Comparison of ENCODE assay signal across 8 cellular contexts in genomic region chr1:244836135-244836521, GRCh38. TPM values are rescaled to one million over a fixed set of nuclear protein-coding genes. Genes with fewer than 3 reads are reported as not detected.
DNase-seq lines count a peak whose midpoint lies in the region; ATAC-seq and TF ChIP-seq lines count a peak whose summit lies in the region.

No MANE protein-coding gene starts in this region.

- peak overlapping the region; percentile 96 for H3K4me3 ChIP-seq in NB4 (ENCODE audit: low read depth, low read length)
- peak overlapping the region in 3 of 4 donors; percentile 61 to 78 (median 71) for H3K4me3 ChIP-seq in adrenal gland
- H3K4me3 ChIP-seq in iPS-18c (ENCODE audit: insufficient read depth, low read depth, low read length): peak overlapping the region; percentile 74
- peak overlapping the region; percentile 69 for H3K4me3 ChIP-seq in skeletal muscle cell (ENCODE audit: low read depth, low read length)

- CTCF ChIA-PET in activated naive CD4-positive, alpha-beta T cell treated with anti-CD3 and anti-CD28 coated beads for 36 hours (lab: Charles Lee): interaction anchor here (0.8 to 2.1 kb wide), 7 partner anchors 12 to 206 kb away, joined by 3 to 10 read pairs (median 4); partner anchors contain the start of gene HNRNPU

- peak overlapping the region; percentile 97 for H3K27ac Mint-ChIP-seq in activated naive CD4-positive, alpha-beta T cell treated with anti-CD3 and anti-CD28 coated beads for 36 hours

- H3K27me3 ChIP-seq in adrenal gland: no peaks in the 10 kb centered on the region

- no peaks in the 10 kb centered on the region for H3K9me3 Mint-ChIP-seq in activated naive CD4-positive, alpha-beta T cell treated with anti-CD3 and anti-CD28 coated beads for 36 hours

- WGBS in adrenal gland, 4 donors: 1 to 3% (median 2%) methylated on average over 7 of the region's 7 CpGs

- DNase-seq in activated naive CD4-positive, alpha-beta T cell treated with anti-CD3 and anti-CD28 coated beads for 36 hours: no peak
- DNase-seq in activated naive CD4-positive, alpha-beta T cell treated with Interleukin-2 at 50 U/mL for 16 hours: no peak
- peak; percentile 50 for DNase-seq in NB4 (ENCODE audit: low read depth)
- DNase-seq in adrenal gland: peak in 2 of 7 donors; percentile 21 to 25
- DNase-seq in skeletal muscle cell (ENCODE audit: low read depth): peak; percentile 11
- DNase-seq in T-helper 9 cell: no peak

- H3K4me1 Mint-ChIP-seq in activated naive CD4-positive, alpha-beta T cell treated with anti-CD3 and anti-CD28 coated beads for 36 hours (ENCODE audit: low read depth): peaks cover 40% of the 10 kb centered on the region

- H3K4me3 Mint-ChIP-seq in activated naive CD4-positive, alpha-beta T cell treated with anti-CD3 and anti-CD28 coated beads for 36 hours: peak overlapping the region; percentile 94

- ATAC-seq in HG03457 (IDR thresholded peaks at IDR 0.05; ENCODE audit: unreplicated experiment): no peak

- H3K36me3 ChIP-seq in adrenal gland (replicated peaks in 1 of 2): peaks cover 0 to 2% of the 10 kb centered on the region in 2 donors

- H3K27ac ChIP-seq in adrenal gland: peak overlapping the region; percentile 83 to 100 (median 99)

- TF ChIP-seq CTCF in NB4 (IDR thresholded peaks at IDR 0.05; ENCODE audit: low read depth, low read length) (no peak), adrenal gland (IDR thresholded peaks at IDR 0.05) (no peak)

- H3K9me3 ChIP-seq in adrenal gland (replicated peaks in 1 of 3) (no peaks in the 10 kb centered on the region), iPS-18c (ENCODE audit: control insufficient read depth, insufficient read depth, low read length) (no peaks in the 10 kb centered on the region)

- H3K36me3 Mint-ChIP-seq in activated naive CD4-positive, alpha-beta T cell treated with anti-CD3 and anti-CD28 coated beads for 36 hours (ENCODE audit: low read depth): peaks cover 24% of the 10 kb centered on the region

- H3K4me1 ChIP-seq in adrenal gland (replicated peaks in 1 of 2): peaks cover 23 to 36% of the 10 kb centered on the region in 2 donors

- intact Hi-C loops in activated naive CD4-positive, alpha-beta T cell treated with anti-CD3 and anti-CD28 coated beads for 36 hours (cut with micrococcal nuclease): loop anchor here (5.0 to 10.0 kb wide), 3 partner anchors 1119 to 1581 kb away; partner anchors contain the start of genes CEP170 and SDCCAG8
- intact Hi-C loops in adrenal gland (cut with DNase I): no loop called here

- TF ChIP-seq POLR2A in NB4 (IDR thresholded peaks at IDR 0.05; ENCODE audit: extremely low read depth, insufficient read length) (no peak), adrenal gland (IDR thresholded peaks at IDR 0.05) (peak in 1 of 2 donors; percentile 22)

- H3K27me3 Mint-ChIP-seq in activated naive CD4-positive, alpha-beta T cell treated with anti-CD3 and anti-CD28 coated beads for 36 hours (ENCODE audit: low read depth): no peaks in the 10 kb centered on the region

RNA-seq across cellular contexts. Expression of gene COX20, which starts 0.7 kb away (rescaled TPM):
- total RNA-seq in activated naive CD4-positive, alpha-beta T cell treated with anti-CD3 and anti-CD28 coated beads for 36 hours: 10 to 100 TPM; 21.4 to 24.2 TPM
- total RNA-seq in adrenal gland: 10 to 100 TPM; 32.2 to 78.1 (median 42.5) TPM
- polyA plus RNA-seq in adrenal gland: 100 to 1,000 TPM; 120 to 265 (median 123) TPM

RNA-seq across cellular contexts. Expression of gene HNRNPU, which starts 28.2 kb away (rescaled TPM):
- total RNA-seq in activated naive CD4-positive, alpha-beta T cell treated with anti-CD3 and anti-CD28 coated beads for 36 hours: 100 to 1,000 TPM; 331 to 338 TPM
- total RNA-seq in adrenal gland: 100 to 1,000 TPM; 192 to 326 (median 278) TPM
- 100 to 1,000 TPM; 141 to 397 (median 145) TPM for polyA plus RNA-seq in adrenal gland

Comparison
In these comparisons a context has a peak if more than half of its experiments do, and no peak if none do; other contexts are left out.
1. DNase-seq: peak in NB4 (single experiment) and skeletal muscle cell (single experiment); none in activated naive CD4-positive, alpha-beta T cell treated with anti-CD3 and anti-CD28 coated beads for 36 hours (single experiment), activated naive CD4-positive, alpha-beta T cell treated with Interleukin-2 at 50 U/mL for 16 hours (single experiment) and T-helper 9 cell (single experiment).
2. Peak in every context shown above with its lines, with median percentiles within 50 percentile points of each other: H3K4me3 ChIP-seq.